In genomic region chr9:6414291-6414690, GRCh38 we compare ENCODE assay signal across 8 cellular contexts. TPM values are rescaled to one million over a fixed set of nuclear protein-coding genes. Genes with fewer than 3 reads are reported as not detected.
DNase-seq lines count a peak whose midpoint lies in the region; ATAC-seq and TF ChIP-seq lines count a peak whose summit lies in the region.

No MANE protein-coding gene starts in this region.

- intact Hi-C loops in activated CD4-positive, alpha-beta T cell treated with anti-CD3 and anti-CD28 coated beads for 36 hours (cut with DNase I, micrococcal nuclease), result loop anchor here (2.0 to 10.0 kb wide), 8 partner anchors 15 to 1739 kb away; partner anchors contain the start of genes CD274 (in 1 of the 2) and CDC37L1 (in 1 of the 2)
- intact Hi-C loops in PC-3 (cut with micrococcal nuclease) (loop anchor here (1.0 to 5.0 kb wide), 3 partner anchors 59 to 268 kb away; no protein-coding TSS in a partner anchor), dorsolateral prefrontal cortex (cut with DNase I) (loop anchor here (5.0 to 10.0 kb wide), 5 partner anchors 53 to 271 kb away; no protein-coding TSS in a partner anchor)

- DNase-seq in activated CD4-positive, alpha-beta T cell treated with anti-CD3 and anti-CD28 coated beads for 36 hours, result peak; percentile 21
- no peak for DNase-seq in activated CD4-positive, alpha-beta T cell treated with anti-CD3 and anti-CD28 coated beads, Interleukin-2, amount 50 U/mL, for 48 hours
- DNase-seq in PC-3 (peak; percentile 37), dorsolateral prefrontal cortex (no peak)
- no peak for DNase-seq in effector CD4-positive, alpha-beta T cell
- no peak for DNase-seq in stimulated activated CD4-positive, alpha-beta T cell treated with anti-CD3 and anti-CD28 coated beads, Interleukin-4, amount 100 ng/mL, for 4 hours

- peaks cover 39% of the 10 kb centered on the region for H4K20me1 ChIP-seq in PC-3 (ENCODE audit: low read length)

- peak overlapping the region; percentile 72 for H3K27ac Mint-ChIP-seq in activated CD4-positive, alpha-beta T cell treated with anti-CD3 and anti-CD28 coated beads for 36 hours

- peaks cover 37% of the 10 kb centered on the region for H3K36me3 Mint-ChIP-seq in activated CD4-positive, alpha-beta T cell treated with anti-CD3 and anti-CD28 coated beads for 36 hours (ENCODE audit: low read depth)

- BruUV-seq in PC-3 (replicated peaks; lab: Mats Ljungman, UMichigan), result TSS peak; percentile 43

- ATAC-seq in activated CD4-positive, alpha-beta T cell treated with anti-CD3 and anti-CD28 coated beads for 36 hours, result no peak
- ATAC-seq in PC-3 (peak; percentile 28; the same call in 1 of the 2 replicates), esophagus mucosa (no peak)

- CTCF ChIA-PET in activated CD4-positive, alpha-beta T cell treated with anti-CD3 and anti-CD28 coated beads for 36 hours (lab: Charles Lee), result interaction anchor here (0.8 to 2.2 kb wide), 6 partner anchors 10 to 392 kb away, joined by 3 to 8 read pairs (median 4); no protein-coding TSS in a partner anchor
- CTCF ChIA-PET in PC-3 (lab: Charles Lee), result no interaction called here

- H3K9ac ChIP-seq in PC-3 (ENCODE audit: low read length), result peak overlapping the region; percentile 90

- 0 out of 2 replicates have a peak overlapping the region, but pooled peaks have one; percentile 25 for H3K27ac ChIP-seq in PC-3 (ENCODE audit: low read length)
- H3K27ac ChIP-seq in dorsolateral prefrontal cortex, result peak overlapping the region in 54 of 59 donors; percentile 8 to 98 (median 94)
- peak overlapping the region; percentile 80 for H3K27ac ChIP-seq in muscle layer of duodenum (ENCODE audit: low read length)

- no peaks in the 10 kb centered on the region for H3K9me3 ChIP-seq in PC-3 (ENCODE audit: low read length)
- H3K9me3 ChIP-seq in muscle layer of duodenum (ENCODE audit: control insufficient read depth in 1 of 2, low read length in 2 of 2), result no peaks in the 10 kb centered on the region

- H3K4me3 Mint-ChIP-seq in activated CD4-positive, alpha-beta T cell treated with anti-CD3 and anti-CD28 coated beads for 36 hours, result peak overlapping the region; percentile 83

- peak overlapping the region; percentile 94 for H3K4me2 ChIP-seq in PC-3 (ENCODE audit: low read length)

- H2AFZ ChIP-seq in PC-3 (ENCODE audit: low read length), result no peak overlapping the region

- H3K79me2 ChIP-seq in PC-3 (ENCODE audit: low read length), result peaks cover 61% of the 10 kb centered on the region

- H3K27me3 ChIP-seq in PC-3 (ENCODE audit: low read length), result no peaks in the 10 kb centered on the region
- no peaks in the 10 kb centered on the region for H3K27me3 ChIP-seq in dorsolateral prefrontal cortex
- no peaks in the 10 kb centered on the region for H3K27me3 ChIP-seq in muscle layer of duodenum (ENCODE audit: low read depth, low read length)

- no peaks in the 10 kb centered on the region for H3F3A ChIP-seq in PC-3 (ENCODE audit: low read length, unreplicated experiment)

- TF ChIP-seq CTCF in PC-3 (conservative IDR thresholded peaks at IDR 0.05; ENCODE audit: low read depth, low read length), result no peak
- TF ChIP-seq CTCF in dorsolateral prefrontal cortex (IDR thresholded peaks at IDR 0.05 in 54 of 56, conservative IDR thresholded peaks at IDR 0.05 in 2 of 56; ENCODE audit: low read depth in 1 of 56, partially characterized antibody in 56 of 56), result no peak

- POLR2A ChIA-PET in activated CD4-positive, alpha-beta T cell treated with anti-CD3 and anti-CD28 coated beads for 36 hours (lab: Charles Lee), result interaction anchor here (0.6 kb wide), 1 partner anchor 789 kb away, joined by 3 read pairs; no protein-coding TSS in a partner anchor
- POLR2A ChIA-PET in PC-3 (lab: Charles Lee; ENCODE audit: unreplicated experiment), result interaction anchor here (0.6 kb wide), 2 partner anchors 154 to 589 kb away, joined by 3 to 4 read pairs; no protein-coding TSS in a partner anchor

- no peaks in the 10 kb centered on the region for H3K9me2 ChIP-seq in PC-3 (replicated peaks; ENCODE audit: low read length)

- H3K36me3 ChIP-seq in PC-3 (ENCODE audit: low read depth, low read length) (no peaks in the 10 kb centered on the region; the same call in 1 of the 2 replicates), muscle layer of duodenum (ENCODE audit: control insufficient read depth in 1 of 2, insufficient read depth in 2 of 2, low read length in 2 of 2) (no peaks in the 10 kb centered on the region)

- H3K4me3 ChIP-seq in PC-3 (ENCODE audit: low read length), result peak overlapping the region; percentile 100
- H3K4me3 ChIP-seq in dorsolateral prefrontal cortex, result peak overlapping the region; percentile 68 to 99 (median 93)
- peak overlapping the region; percentile 90 to 100 for H3K4me3 ChIP-seq in muscle layer of duodenum (ENCODE audit: low read depth in 1 of 2, low read length in 2 of 2)

- H3K4me1 Mint-ChIP-seq in activated CD4-positive, alpha-beta T cell treated with anti-CD3 and anti-CD28 coated beads for 36 hours, result peaks cover 48% of the 10 kb centered on the region

- peaks cover 6% of the 10 kb centered on the region for H3K27me3 Mint-ChIP-seq in activated CD4-positive, alpha-beta T cell treated with anti-CD3 and anti-CD28 coated beads for 36 hours

- H3K9me3 Mint-ChIP-seq in activated CD4-positive, alpha-beta T cell treated with anti-CD3 and anti-CD28 coated beads for 36 hours (ENCODE audit: low read depth), result no peaks in the 10 kb centered on the region

- H3K4me1 ChIP-seq in PC-3 (ENCODE audit: insufficient read depth, low read length) (peaks cover 17% of the 10 kb centered on the region; the same call in 1 of the 2 replicates), muscle layer of duodenum (ENCODE audit: control insufficient read depth in 1 of 2, insufficient read depth in 2 of 2, low read length in 2 of 2) (peaks cover 10 to 21% of the 10 kb centered on the region in 2 donors)

RNA-seq across cellular contexts. Expression of gene UHRF2, which starts 1.3 kb away (rescaled TPM):
- 10 to 100 TPM; 63.7 to 70.9 TPM for total RNA-seq in activated CD4-positive, alpha-beta T cell treated with anti-CD3 and anti-CD28 coated beads for 36 hours
- total RNA-seq in PC-3 (2014; rRNA removed), result 30.8 and 31.3 TPM in 2 replicates
- total RNA-seq in dorsolateral prefrontal cortex, result 100 to 1,000 TPM in 1 of 120 experiments, 10 to 100 TPM in 119; 34.8 to 107 (median 53.6) TPM
- 19.6 TPM for total RNA-seq in esophagus mucosa

Comparison
In these comparisons a context has a peak if more than half of its experiments do, and no peak if none do; other contexts are left out.
1. DNase-seq: peak in activated CD4-positive, alpha-beta T cell treated with anti-CD3 and anti-CD28 coated beads for 36 hours (single experiment) and PC-3 (single experiment); none in activated CD4-positive, alpha-beta T cell treated with anti-CD3 and anti-CD28 coated beads, Interleukin-2, amount 50 U/mL, for 48 hours (0 of 2), dorsolateral prefrontal cortex (0 of 10), effector CD4-positive, alpha-beta T cell (single experiment) and stimulated activated CD4-positive, alpha-beta T cell treated with anti-CD3 and anti-CD28 coated beads, Interleukin-4, amount 100 ng/mL, for 4 hours (0 of 2).
2. H3K27ac ChIP-seq: peak in every context shown above with its lines; median percentile 94 in dorsolateral prefrontal cortex; 80 in muscle layer of duodenum; 25 in PC-3.
3. Peak in every context shown above with its lines, with median percentiles within 50 percentile points of each other: H3K4me3 ChIP-seq.